8 cellular contexts compared by ENCODE assay signal in the genomic region with DNA sequence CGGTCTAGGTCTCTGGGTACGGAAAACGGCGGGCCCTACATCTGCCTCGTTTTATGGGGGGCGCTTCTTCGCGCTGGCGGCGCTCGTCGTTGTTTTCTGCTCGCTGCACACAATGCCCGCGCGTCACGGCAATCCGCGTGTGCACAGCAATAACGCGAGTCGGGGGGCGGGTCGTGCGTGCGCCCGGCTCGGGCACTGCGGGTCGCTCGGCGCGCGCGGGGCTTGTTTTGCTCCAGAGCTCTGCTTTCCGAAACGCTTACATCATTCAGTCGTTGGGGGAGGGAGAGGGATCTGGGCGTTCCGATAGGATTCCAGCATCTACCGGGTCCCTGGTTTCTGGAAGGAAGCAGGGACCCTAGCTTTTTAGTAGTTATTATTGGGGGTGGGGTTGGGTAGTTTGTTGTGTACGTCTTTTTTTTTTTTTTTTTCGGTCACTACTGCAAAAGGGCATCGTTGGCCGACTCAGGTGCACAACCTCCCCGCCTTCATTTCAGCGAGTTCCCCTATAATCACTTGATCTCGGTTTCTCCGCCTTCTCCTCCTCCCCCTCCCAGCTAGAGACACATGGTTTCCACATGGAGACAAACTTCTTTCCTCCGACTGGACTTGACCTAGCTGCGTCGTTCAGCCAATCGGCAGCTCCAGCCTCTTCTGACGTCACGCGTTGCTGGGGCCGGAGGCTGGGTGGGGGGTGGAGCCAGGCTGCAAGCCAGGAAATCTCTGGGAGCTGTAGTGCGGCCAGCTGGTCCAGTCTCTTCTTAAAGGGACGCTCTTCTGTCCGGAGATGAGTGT. TPM values are rescaled to one million over a fixed set of nuclear protein-coding genes. Genes with fewer than 3 reads are reported as not detected.
A peak's percentile ranks its signal among the peaks of the same experiment; 100 is the strongest.
DNase-seq lines count a peak whose midpoint lies in the region; ATAC-seq and TF ChIP-seq lines count a peak whose summit lies in the region.

No MANE protein-coding gene starts in this region.

- H3K4me1 Mint-ChIP-seq in activated naive CD8-positive, alpha-beta T cell treated with anti-CD3 and anti-CD28 coated beads, Interleukin-2, amount 50 U/mL, for 24 hours: peaks cover 55% of the 10 kb centered on the region
- peaks cover 35% of the 10 kb centered on the region for H3K4me1 Mint-ChIP-seq in osteocyte (ENCODE audit: unreplicated experiment)

- H3K9me3 Mint-ChIP-seq in activated naive CD8-positive, alpha-beta T cell treated with anti-CD3 and anti-CD28 coated beads, Interleukin-2, amount 50 U/mL, for 24 hours: no peaks in the 10 kb centered on the region
- no peaks in the 10 kb centered on the region for H3K9me3 Mint-ChIP-seq in osteocyte (ENCODE audit: unreplicated experiment)

- peak overlapping the region; percentile 71 for H3K4me3 ChIP-seq in GM12865 (ENCODE audit: low read depth, low read length)
- H3K4me3 ChIP-seq in thoracic aorta: peak overlapping the region; percentile 93

- intact Hi-C loops in Right ventricle myocardium superior (cut with DNase I): no loop called here

- H3K4me3 Mint-ChIP-seq in activated naive CD8-positive, alpha-beta T cell treated with anti-CD3 and anti-CD28 coated beads, Interleukin-2, amount 50 U/mL, for 24 hours: peak overlapping the region; percentile 81
- H3K4me3 Mint-ChIP-seq in osteocyte (ENCODE audit: unreplicated experiment): peak overlapping the region; percentile 95

- peak overlapping the region; percentile 90 for H3K27ac Mint-ChIP-seq in activated naive CD8-positive, alpha-beta T cell treated with anti-CD3 and anti-CD28 coated beads, Interleukin-2, amount 50 U/mL, for 24 hours
- H3K27ac Mint-ChIP-seq in osteocyte (ENCODE audit: unreplicated experiment): peak overlapping the region; percentile 88

- H3K27me3 ChIP-seq in thoracic aorta (replicated peaks; ENCODE audit: insufficient read depth): no peaks in the 10 kb centered on the region

- DNase-seq in GM12865 (ENCODE audit: low read depth) (peak; percentile 96), NCI-H1436 (lab: John Stamatoyannopoulos, UW) (peak; percentile 96), SW 1271 (lab: John Stamatoyannopoulos, UW) (peak; percentile 84 to 92), Right ventricle myocardium superior (peak; percentile 98), osteocyte (ENCODE audit: extremely low spot score, unreplicated experiment) (peak; percentile 98), thoracic aorta (ENCODE audit: low spot score) (peak; percentile 89)
- DNase-seq in activated naive CD8-positive, alpha-beta T cell treated with anti-CD3 and anti-CD28 coated beads, Interleukin-2, amount 50 U/mL, for 24 hours: peak; percentile 92

- H3K4me1 ChIP-seq in thoracic aorta (ENCODE audit: control insufficient read depth in 1 of 2, low read depth in 2 of 2): peaks cover 18 to 52% of the 10 kb centered on the region in 2 donors

- H3K36me3 ChIP-seq in thoracic aorta: no peaks in the 10 kb centered on the region

- peaks cover 18% of the 10 kb centered on the region for H3K27me3 Mint-ChIP-seq in activated naive CD8-positive, alpha-beta T cell treated with anti-CD3 and anti-CD28 coated beads, Interleukin-2, amount 50 U/mL, for 24 hours
- H3K27me3 Mint-ChIP-seq in osteocyte (ENCODE audit: unreplicated experiment): no peaks in the 10 kb centered on the region

- ATAC-seq in HG02840 (IDR thresholded peaks at IDR 0.05; ENCODE audit: low FRiP score, unreplicated experiment) (peak; percentile 69), Right ventricle myocardium superior (ENCODE audit: poor library complexity) (peak; percentile 89), thoracic aorta (ENCODE audit: insufficient number of reproducible peaks, low FRiP score, low read depth) (peak; percentile 94)
- ATAC-seq in activated naive CD8-positive, alpha-beta T cell treated with anti-CD3 and anti-CD28 coated beads, Interleukin-2, amount 50 U/mL, for 24 hours: peak; percentile 68

- H3K9me3 ChIP-seq in thoracic aorta: no peaks in the 10 kb centered on the region

- peak overlapping the region; percentile 99 to 100 for H3K27ac ChIP-seq in thoracic aorta

- no peak for TF ChIP-seq CTCF in GM12865 (IDR thresholded peaks at IDR 0.05; ENCODE audit: insufficient read depth, low read depth, low read length, missing control alignments)
- TF ChIP-seq CTCF in osteocyte (IDR thresholded peaks at IDR 0.05): no peak
- no peak for TF ChIP-seq CTCF in thoracic aorta (IDR thresholded peaks at IDR 0.05)

- H3K36me3 Mint-ChIP-seq in activated naive CD8-positive, alpha-beta T cell treated with anti-CD3 and anti-CD28 coated beads, Interleukin-2, amount 50 U/mL, for 24 hours (ENCODE audit: low read depth): no peaks in the 10 kb centered on the region
- no peaks in the 10 kb centered on the region for H3K36me3 Mint-ChIP-seq in osteocyte (ENCODE audit: unreplicated experiment)

RNA-seq across cellular contexts. Expression of gene MXI1, which starts 3.5 kb away (rescaled TPM):
- total RNA-seq in Right ventricle myocardium superior (75.2 TPM), osteocyte (31.9 and 32.2 TPM in 2 replicates), thoracic aorta (10 to 100 TPM; 87.7 to 92.8 TPM)

Comparison
In these comparisons a context has a peak if more than half of its experiments do, and no peak if none do; other contexts are left out.
1. Peak in every context shown above with its lines: DNase-seq, ATAC-seq, H3K4me3 ChIP-seq and H3K27ac ChIP-seq.